8 cellular contexts compared by ENCODE assay signal in the genomic region with DNA sequence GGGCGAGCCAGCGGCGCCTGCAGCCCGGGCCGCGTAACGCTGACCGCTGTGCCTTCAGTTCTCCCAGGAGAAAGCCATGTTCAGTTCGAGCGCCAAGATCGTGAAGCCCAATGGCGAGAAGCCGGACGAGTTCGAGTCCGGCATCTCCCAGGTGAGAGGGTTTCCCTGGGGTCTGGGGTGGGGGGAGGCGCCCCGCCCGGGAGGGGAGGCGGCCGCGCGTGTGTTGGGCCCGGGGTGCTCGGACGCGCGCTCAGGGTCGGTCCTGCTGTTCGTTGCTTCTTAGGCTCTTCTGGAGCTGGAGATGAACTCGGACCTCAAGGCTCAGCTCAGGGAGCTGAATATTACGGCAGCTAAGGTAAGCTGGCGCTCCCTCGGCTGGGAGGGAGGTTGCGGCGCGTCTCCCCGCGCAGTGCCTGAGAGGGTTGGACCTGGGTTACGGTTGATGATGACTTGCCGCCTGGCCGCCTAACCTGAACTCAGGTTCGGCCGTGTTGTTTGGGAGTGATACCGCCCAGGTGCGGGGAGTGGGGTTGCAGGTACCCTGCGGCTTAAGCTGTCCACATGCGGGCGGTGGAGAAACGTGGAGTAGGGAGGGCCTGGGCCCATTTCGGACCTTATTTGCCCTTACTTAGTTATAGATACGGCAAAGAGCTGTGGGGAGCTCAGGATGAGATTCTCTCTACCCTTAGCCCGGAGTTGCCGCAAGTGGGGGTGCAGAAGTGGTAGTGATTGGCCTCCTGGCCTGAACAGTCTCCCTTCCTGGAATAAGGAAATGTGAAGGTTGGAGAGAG. TPM values are rescaled to one million over a fixed set of nuclear protein-coding genes. Genes with fewer than 3 reads are reported as not detected.
DNase-seq lines count a peak whose midpoint lies in the region; ATAC-seq and TF ChIP-seq lines count a peak whose summit lies in the region.

No MANE protein-coding gene starts in this region.

- intact Hi-C loops in dendritic cell treated with granulocyte-macrophage colony-stimulating factor and Interleukin-4, amounts not matched to agents 40 ng/mL and 50 ng/mL, for 4 days (cut with micrococcal nuclease), result loop anchor here (1.0 to 5.0 kb wide), 3 partner anchors 17 to 198 kb away; a partner anchor contains a TSS
- intact Hi-C loops in thyroid gland (cut with DNase I), result no loop called here

- WGBS in thyroid gland, 2 donors, result 2 to 3% methylated on average over 46 to 48 of the region's 54 CpGs

- peaks cover 24 to 25% of the 10 kb centered on the region in 2 donors for H3K4me1 ChIP-seq in thyroid gland

- peaks cover 60% of the 10 kb centered on the region for H3K36me3 Mint-ChIP-seq in dendritic cell treated with granulocyte-macrophage colony-stimulating factor and Interleukin-4, amounts not matched to agents 40 ng/mL and 50 ng/mL, for 4 days (ENCODE audit: low read depth)
- peaks cover 35% of the 10 kb centered on the region for H3K36me3 Mint-ChIP-seq in mesothelial cell of epicardium

- peaks cover 42% of the 10 kb centered on the region for H3K4me1 Mint-ChIP-seq in dendritic cell treated with granulocyte-macrophage colony-stimulating factor and Interleukin-4, amounts not matched to agents 40 ng/mL and 50 ng/mL, for 4 days (ENCODE audit: low read depth)
- H3K4me1 Mint-ChIP-seq in mesothelial cell of epicardium, result peaks cover 36% of the 10 kb centered on the region

- TF ChIP-seq POLR2A in thyroid gland (IDR thresholded peaks at IDR 0.05), result no peak

- TF ChIP-seq CTCF in VCaP (conservative IDR thresholded peaks at IDR 0.05) (no peak), mesothelial cell of epicardium (IDR thresholded peaks at IDR 0.05; ENCODE audit: unreplicated experiment) (no peak), thyroid gland (IDR thresholded peaks at IDR 0.05) (no peak), GM20000 (IDR thresholded peaks at IDR 0.05; ENCODE audit: extremely low read depth, missing control alignments) (no peak)

- H3K27me3 Mint-ChIP-seq in dendritic cell treated with granulocyte-macrophage colony-stimulating factor and Interleukin-4, amounts not matched to agents 40 ng/mL and 50 ng/mL, for 4 days, result peaks cover 1% of the 10 kb centered on the region
- no peaks in the 10 kb centered on the region for H3K27me3 Mint-ChIP-seq in mesothelial cell of epicardium (ENCODE audit: low read depth)

- H3K9me3 ChIP-seq in thyroid gland, result no peaks in the 10 kb centered on the region

- ATAC-seq in HG03135 (IDR thresholded peaks at IDR 0.05; ENCODE audit: unreplicated experiment), result peak; percentile 29

- H3K27ac Mint-ChIP-seq in dendritic cell treated with granulocyte-macrophage colony-stimulating factor and Interleukin-4, amounts not matched to agents 40 ng/mL and 50 ng/mL, for 4 days, result peak overlapping the region; percentile 93
- H3K27ac Mint-ChIP-seq in mesothelial cell of epicardium, result peak overlapping the region; percentile 98

- no peaks in the 10 kb centered on the region for H3K9me3 Mint-ChIP-seq in dendritic cell treated with granulocyte-macrophage colony-stimulating factor and Interleukin-4, amounts not matched to agents 40 ng/mL and 50 ng/mL, for 4 days
- no peaks in the 10 kb centered on the region for H3K9me3 Mint-ChIP-seq in mesothelial cell of epicardium

- peak overlapping the region; percentile 89 for H3K4me3 Mint-ChIP-seq in dendritic cell treated with granulocyte-macrophage colony-stimulating factor and Interleukin-4, amounts not matched to agents 40 ng/mL and 50 ng/mL, for 4 days
- H3K4me3 Mint-ChIP-seq in mesothelial cell of epicardium, result peak overlapping the region; percentile 91

- peak overlapping the region; percentile 89 for H3K27ac ChIP-seq in VCaP
- H3K27ac ChIP-seq in thyroid gland, result peak overlapping the region; percentile 85 to 91 (median 89)

- peaks cover 22 to 41% of the 10 kb centered on the region in 2 donors for H3K36me3 ChIP-seq in thyroid gland

- no peaks in the 10 kb centered on the region for H3K27me3 ChIP-seq in thyroid gland

- DNase-seq in NCI-H146 (lab: John Stamatoyannopoulos, UW) (peak; percentile 52), NCI-H146 treated with DMSO at 0.1 percent for 48 hours (lab: John Stamatoyannopoulos, UW; ENCODE audit: unreplicated experiment) (no peak), mesothelial cell of epicardium (ENCODE audit: low spot score in 2 of 2, unreplicated experiment in 2 of 2) (peak in 1 of 2 experiments; percentile 43), thyroid gland (peak; percentile 15), GM20000 (ENCODE audit: low spot score) (no peak)

- peak overlapping the region; percentile 73 to 82 (median 78) for H3K4me3 ChIP-seq in thyroid gland (replicated peaks in 1 of 3)

RNA-seq across cellular contexts. Expression of a gene that starts 0.7 kb away (rescaled TPM):
- total RNA-seq in mesothelial cell of epicardium (1,528 to 1,604 TPM (median 1,590 TPM) in 3 replicates), thyroid gland (1,000 to 10,000 TPM; 1,809 to 3,387 (median 2,120) TPM)

RNA-seq across cellular contexts. Expression of a gene that starts 17.6 kb away (rescaled TPM):
- total RNA-seq in mesothelial cell of epicardium, result 21.1 to 24.3 TPM (median 22.5 TPM) in 3 replicates
- 10 to 100 TPM; 13.3 to 23.1 (median 19.2) TPM for total RNA-seq in thyroid gland

RNA-seq across cellular contexts. Expression of a gene that starts 19.2 kb away (rescaled TPM):
- total RNA-seq in mesothelial cell of epicardium, result 9.8 to 10.8 TPM (median 10.1 TPM) in 3 replicates
- total RNA-seq in thyroid gland, result 10 to 100 TPM in 2 of 4 donors, 1 to 10 TPM in 2; 2.8 to 20.5 (median 9.1) TPM

RNA-seq across cellular contexts. Expression of a gene that starts 56.4 kb away (rescaled TPM):
- total RNA-seq in mesothelial cell of epicardium (16.6 to 18.7 TPM (median 17.6 TPM) in 3 replicates), thyroid gland (10 to 100 TPM; 35.9 to 65.1 (median 59.2) TPM)

Comparison
In these comparisons a context has a peak if more than half of its experiments do, and no peak if none do; other contexts are left out.
1. DNase-seq: peak in NCI-H146 (single experiment) and thyroid gland (2 of 2); none in NCI-H146 treated with DMSO at 0.1 percent for 48 hours (single experiment) and GM20000 (single experiment).